ENCODE assay signal across 39 cellular contexts in the genomic region with DNA sequence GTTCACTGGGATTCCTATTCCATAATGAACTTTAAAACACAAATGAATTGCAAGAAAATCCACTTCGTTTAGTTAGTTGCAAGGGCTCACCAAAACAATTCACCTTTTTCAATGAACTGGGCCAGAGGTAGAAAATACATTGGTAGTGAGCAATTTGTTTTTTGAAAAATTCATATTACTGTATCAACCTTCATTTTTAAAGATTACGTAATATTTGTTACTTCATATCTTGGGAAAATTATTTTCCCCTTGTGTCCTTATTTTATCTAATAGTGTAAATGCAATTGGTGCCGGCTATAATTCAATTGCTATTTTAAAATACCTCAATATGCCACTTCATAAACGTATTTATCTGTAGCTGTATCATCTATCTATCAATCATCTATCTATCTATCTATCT.
"Had no signal": no experiment of that assay in that cellular context is flagged by ENCODE, and none has a peak within 500 bp of the region (broad histone marks: within the 10 kb centered on the region; RNA-seq: fewer than 3 reads in every experiment).

No MANE protein-coding gene starts in this region.

- H3K36me3 Mint-ChIP-seq: activated CD8-positive, alpha-beta memory T cell treated with anti-CD3 and anti-CD28 coated beads, Interleukin-2, amount 10 ng/mL, durations not matched to agents 7 days and 5 days; activated naive CD4-positive, alpha-beta T cell treated with anti-CD3 and anti-CD28 coated beads, Interleukin-2, amount 10 ng/mL, durations not matched to agents 7 days and 5 days; activated naive CD4-positive, alpha-beta T cell treated with anti-CD3 and anti-CD28 coated beads, Interleukin-2, amount 50 U/mL, for 24 hours; activated naive CD8-positive, alpha-beta T cell; activated naive CD8-positive, alpha-beta T cell treated with anti-CD3 and anti-CD28 coated beads, Interleukin-2, amount 10 ng/mL, durations not matched to agents 7 days and 5 days; WTC11 had no signal

- H3K9me3 ChIP-seq: ascending aorta, body of pancreas, breast epithelium had no signal

- H3K4me3 ChIP-seq: ascending aorta, body of pancreas, breast epithelium had no signal

- H3K27ac Mint-ChIP-seq: activated CD4-positive, alpha-beta memory T cell treated with anti-CD3 and anti-CD28 coated beads, Interleukin-2, amount 10 ng/mL, durations not matched to agents 7 days and 5 days; activated CD4-positive, alpha-beta T cell treated with anti-CD3 and anti-CD28 coated beads for 36 hours; activated CD4-positive, alpha-beta T cell treated with anti-CD3 and anti-CD28 coated beads, Interleukin-2, amount 10 ng/mL, durations not matched to agents 7 days and 5 days; activated CD8-positive, alpha-beta memory T cell treated with anti-CD3 and anti-CD28 coated beads, Interleukin-2, amount 10 ng/mL, durations not matched to agents 7 days and 5 days; activated CD8-positive, alpha-beta T cell treated with anti-CD3 and anti-CD28 coated beads, Interleukin-2, amount 10 ng/mL, durations not matched to agents 7 days and 5 days; activated naive CD4-positive, alpha-beta T cell treated with anti-CD3 and anti-CD28 coated beads, Interleukin-2, amount 10 ng/mL, durations not matched to agents 7 days and 5 days; activated naive CD4-positive, alpha-beta T cell treated with anti-CD3 and anti-CD28 coated beads, Interleukin-2, amount 50 U/mL, for 24 hours; activated naive CD8-positive, alpha-beta T cell; activated naive CD8-positive, alpha-beta T cell treated with anti-CD3 and anti-CD28 coated beads, Interleukin-2, amount 10 ng/mL, durations not matched to agents 7 days and 5 days; activated naive CD8-positive, alpha-beta T cell treated with anti-CD3 and anti-CD28 coated beads, Interleukin-2, amount 50 U/mL, for 24 hours; activated T-cell treated with anti-CD3 and anti-CD28 coated beads, Interleukin-2, amount 50 U/mL, for 24 hours; activated T-helper 2 cell treated with anti-CD3 and anti-CD28 coated beads, Interferon-gamma antibody, Interleukin-2, Interleukin-4, amounts not matched to agents 10 μg/mL and 5 μg/mL and 100 μg/mL, durations not matched to agents 14 hours and 24 hours and 36 hours; T-helper 1 cell treated with Interleukin-12 subunit alpha and Interleukin-12 subunit beta and Interleukin-4 antibody, amounts not matched to agents 30 μg/mL and 1 μg/mL, for 36 hours; T-helper 2 cell treated with Interferon-gamma antibody and Interleukin-4, amounts not matched to agents 5 μg/mL and 100 μg/mL, for 36 hours; WTC11 had no signal

- H3K4me1 Mint-ChIP-seq: activated CD4-positive, alpha-beta T cell treated with anti-CD3 and anti-CD28 coated beads for 36 hours; activated naive CD4-positive, alpha-beta T cell treated with anti-CD3 and anti-CD28 coated beads, Interleukin-2, amount 10 ng/mL, durations not matched to agents 7 days and 5 days; activated naive CD4-positive, alpha-beta T cell treated with anti-CD3 and anti-CD28 coated beads, Interleukin-2, amount 50 U/mL, for 24 hours; activated naive CD8-positive, alpha-beta T cell treated with anti-CD3 and anti-CD28 coated beads, Interleukin-2, amount 10 ng/mL, durations not matched to agents 7 days and 5 days; activated naive CD8-positive, alpha-beta T cell treated with anti-CD3 and anti-CD28 coated beads, Interleukin-2, amount 50 U/mL, for 24 hours; central memory CD8-positive, alpha-beta T cell had no signal

- H3K27me3 ChIP-seq: ascending aorta, body of pancreas, brain microvascular endothelial cell, breast epithelium had no signal

- H3K4me1 ChIP-seq: ascending aorta, body of pancreas, breast epithelium had no signal

- H3K9me3 Mint-ChIP-seq: activated CD4-positive, alpha-beta memory T cell treated with anti-CD3 and anti-CD28 coated beads, Interleukin-2, amount 10 ng/mL, durations not matched to agents 7 days and 5 days; activated CD4-positive, alpha-beta T cell treated with anti-CD3 and anti-CD28 coated beads, Interleukin-2, amount 10 ng/mL, durations not matched to agents 7 days and 5 days; activated naive CD4-positive, alpha-beta T cell treated with anti-CD3 and anti-CD28 coated beads, Interleukin-2, amount 10 ng/mL, durations not matched to agents 7 days and 5 days; activated naive CD4-positive, alpha-beta T cell treated with anti-CD3 and anti-CD28 coated beads, Interleukin-2, amount 50 U/mL, for 24 hours; activated naive CD8-positive, alpha-beta T cell treated with anti-CD3 and anti-CD28 coated beads, Interleukin-2, amount 10 ng/mL, durations not matched to agents 7 days and 5 days; activated naive CD8-positive, alpha-beta T cell treated with anti-CD3 and anti-CD28 coated beads, Interleukin-2, amount 50 U/mL, for 24 hours; activated T-cell treated with anti-CD3 and anti-CD28 coated beads, Interleukin-2, amount 50 U/mL, for 24 hours; activated T-helper 2 cell treated with anti-CD3 and anti-CD28 coated beads, Interferon-gamma antibody, Interleukin-2, Interleukin-4, amounts not matched to agents 10 μg/mL and 5 μg/mL and 100 μg/mL, durations not matched to agents 14 hours and 24 hours and 36 hours; central memory CD8-positive, alpha-beta T cell; T-helper 1 cell treated with Interleukin-12 subunit alpha and Interleukin-12 subunit beta and Interleukin-4 antibody, amounts not matched to agents 30 μg/mL and 1 μg/mL, for 36 hours; T-helper 2 cell treated with Interferon-gamma antibody and Interleukin-4, amounts not matched to agents 5 μg/mL and 100 μg/mL, for 36 hours; WTC11 had no signal

- H3K36me3 ChIP-seq: ascending aorta, brain microvascular endothelial cell, breast epithelium had no signal

- DNase-seq: activated CD4-positive, alpha-beta memory T cell treated with anti-CD3 and anti-CD28 coated beads, Interleukin-2, amount 10 ng/mL, durations not matched to agents 7 days and 5 days; activated CD4-positive, alpha-beta T cell treated with anti-CD3 and anti-CD28 coated beads for 1 hour; activated CD4-positive, alpha-beta T cell treated with anti-CD3 and anti-CD28 coated beads for 36 hours; activated CD4-positive, alpha-beta T cell treated with anti-CD3 and anti-CD28 coated beads for 48 hours; activated CD4-positive, alpha-beta T cell treated with anti-CD3 and anti-CD28 coated beads, Interleukin-2, amount 10 ng/mL, durations not matched to agents 7 days and 5 days; activated CD4-positive, alpha-beta T cell treated with anti-CD3 and anti-CD28 coated beads, Interleukin-2, amount 50 U/mL, for 48 hours; activated CD4-positive, CD25-positive, alpha-beta regulatory T cell; activated CD8-positive, alpha-beta memory T cell treated with anti-CD3 and anti-CD28 coated beads for 24 hours; activated CD8-positive, alpha-beta memory T cell treated with anti-CD3 and anti-CD28 coated beads, Interleukin-2, amount 10 ng/mL, durations not matched to agents 7 days and 5 days; activated CD8-positive, alpha-beta memory T cell treated with anti-CD3 and anti-CD28 coated beads, Interleukin-2, amount 50 U/mL, for 48 hours; activated CD8-positive, alpha-beta T cell treated with anti-CD3 and anti-CD28 coated beads, Interleukin-2, amount 10 ng/mL, durations not matched to agents 7 days and 5 days; activated effector memory CD4-positive, alpha-beta T cell treated with Interleukin-2 at 50 U/mL for 16 hours; activated gamma-delta T cell; activated naive CD4-positive, alpha-beta T cell treated with anti-CD3 and anti-CD28 coated beads, Interleukin-2, amount 10 ng/mL, durations not matched to agents 7 days and 5 days; activated naive CD4-positive, alpha-beta T cell treated with Interleukin-2 at 50 U/mL for 16 hours; activated naive CD8-positive, alpha-beta T cell treated with anti-CD3 and anti-CD28 coated beads, Interleukin-2, amount 10 ng/mL, durations not matched to agents 7 days and 5 days; activated naive CD8-positive, alpha-beta T cell treated with anti-CD3 and anti-CD28 coated beads, Interleukin-2, amount 50 U/mL, for 24 hours; activated T-cell treated with anti-CD3 and anti-CD28 coated beads, Interleukin-2, amount 50 U/mL, for 24 hours; activated T-cell treated with anti-CD3 and anti-CD28 coated beads, Interleukin-2, amount 50 U/mL, for 48 hours; amygdala; anterior cingulate cortex; body of pancreas; brain microvascular endothelial cell; cerebellar nuclear complex; T-helper 1 cell; T-helper 2 cell; T-helper 9 cell had no signal

- H3K27ac ChIP-seq: ascending aorta, body of pancreas, brain microvascular endothelial cell, breast epithelium, VCaP had no signal

- ATAC-seq: activated CD4-positive, alpha-beta T cell treated with anti-CD3 and anti-CD28 coated beads for 36 hours; activated CD4-positive, CD25-positive, alpha-beta regulatory T cell treated with anti-CD3 and anti-CD28 coated beads, Interleukin-2, amount 50 U/mL, for 24 hours; activated CD8-positive, alpha-beta memory T cell treated with anti-CD3 and anti-CD28 coated beads, Interleukin-2, amount 10 ng/mL, durations not matched to agents 7 days and 5 days; activated CD8-positive, alpha-beta T cell treated with anti-CD3 and anti-CD28 coated beads, Interleukin-2, amount 10 ng/mL, durations not matched to agents 7 days and 5 days; activated naive CD8-positive, alpha-beta T cell treated with anti-CD3 and anti-CD28 coated beads, Interleukin-2, amount 50 U/mL, for 24 hours; body of pancreas; WTC11 had no signal

- H3K4me3 Mint-ChIP-seq: activated CD4-positive, alpha-beta memory T cell treated with anti-CD3 and anti-CD28 coated beads, Interleukin-2, amount 10 ng/mL, durations not matched to agents 7 days and 5 days; activated CD4-positive, alpha-beta T cell treated with anti-CD3 and anti-CD28 coated beads for 36 hours; activated CD4-positive, alpha-beta T cell treated with anti-CD3 and anti-CD28 coated beads, Interleukin-2, amount 10 ng/mL, durations not matched to agents 7 days and 5 days; activated CD8-positive, alpha-beta memory T cell treated with anti-CD3 and anti-CD28 coated beads, Interleukin-2, amount 10 ng/mL, durations not matched to agents 7 days and 5 days; activated CD8-positive, alpha-beta T cell treated with anti-CD3 and anti-CD28 coated beads, Interleukin-2, amount 10 ng/mL, durations not matched to agents 7 days and 5 days; activated naive CD4-positive, alpha-beta T cell treated with anti-CD3 and anti-CD28 coated beads, Interleukin-2, amount 10 ng/mL, durations not matched to agents 7 days and 5 days; activated naive CD4-positive, alpha-beta T cell treated with anti-CD3 and anti-CD28 coated beads, Interleukin-2, amount 50 U/mL, for 24 hours; activated naive CD8-positive, alpha-beta T cell; activated naive CD8-positive, alpha-beta T cell treated with anti-CD3 and anti-CD28 coated beads, Interleukin-2, amount 10 ng/mL, durations not matched to agents 7 days and 5 days; activated naive CD8-positive, alpha-beta T cell treated with anti-CD3 and anti-CD28 coated beads, Interleukin-2, amount 50 U/mL, for 24 hours; activated T-cell treated with anti-CD3 and anti-CD28 coated beads, Interleukin-2, amount 50 U/mL, for 24 hours; central memory CD8-positive, alpha-beta T cell; T-helper 1 cell treated with Interleukin-12 subunit alpha and Interleukin-12 subunit beta and Interleukin-4 antibody, amounts not matched to agents 30 μg/mL and 1 μg/mL, for 36 hours; T-helper 2 cell treated with Interferon-gamma antibody and Interleukin-4, amounts not matched to agents 5 μg/mL and 100 μg/mL, for 36 hours; WTC11 had no signal

- FAIRE-seq: TTC549 had no signal
